Comparison of ENCODE assay signal across 20 cellular contexts in genomic region chr17:80291691-80292487, GRCh38. TPM values are rescaled to one million over a fixed set of nuclear protein-coding genes. Genes with fewer than 3 reads are reported as not detected.
A peak's percentile ranks its signal among the peaks of the same experiment; 100 is the strongest.
DNase-seq lines count a peak whose midpoint lies in the region; ATAC-seq and TF ChIP-seq lines count a peak whose summit lies in the region.
"Had no signal": no experiment of that assay in that cellular context is flagged by ENCODE, and none has a peak within 500 bp of the region (broad histone marks: within the 10 kb centered on the region; RNA-seq: fewer than 3 reads in every experiment).

No MANE protein-coding gene starts in this region.

- ATAC-seq in lower lobe of right lung (no peak), HG02884 (IDR thresholded peaks at IDR 0.05; ENCODE audit: unreplicated experiment) (no peak), GM18520 (IDR thresholded peaks at IDR 0.05; ENCODE audit: unreplicated experiment) (no peak)
- ATAC-seq: GM23338, HCT116, PC-3 had no signal

- intact Hi-C loops in CD14-positive monocyte (cut with micrococcal nuclease): no loop called here
- intact Hi-C loops in lower lobe of right lung (cut with DNase I): no loop called here

- TF ChIP-seq CTCF in CD14-positive monocyte (IDR thresholded peaks at IDR 0.05) (no peak), chondrocyte (IDR thresholded peaks at IDR 0.05) (no peak), lower lobe of right lung (IDR thresholded peaks at IDR 0.05) (no peak)

- H3K27me3 ChIP-seq in lower lobe of right lung (ENCODE audit: low read depth): no peaks in the 10 kb centered on the region

- H3K4me3 ChIP-seq in lower lobe of right lung: no peak overlapping the region
- H3K4me3 ChIP-seq: GM23338 had no signal

- H3K36me3 Mint-ChIP-seq in CD14-positive monocyte: peaks cover 83 to 96% of the 10 kb centered on the region in 2 donors
- peaks cover 45% of the 10 kb centered on the region for H3K36me3 Mint-ChIP-seq in chondrocyte (ENCODE audit: low read depth)

- H3K27ac ChIP-seq in lower lobe of right lung: no peak overlapping the region
- no peak overlapping the region for H3K27ac ChIP-seq in substantia nigra (ENCODE audit: low read depth, low read length, poor library complexity, severe bottlenecking)
- H3K27ac ChIP-seq: HL-60, RWPE1 had no signal

- H3K4me3 Mint-ChIP-seq in CD14-positive monocyte (peak overlapping the region in 1 of 2 donors; percentile 4), chondrocyte (ENCODE audit: unreplicated experiment) (no peak overlapping the region)
- H3K4me3 Mint-ChIP-seq: GM23338 had no signal

- peaks cover 0 to 2% (median 0%) of the 10 kb centered on the region in 7 donors for H3K9me3 Mint-ChIP-seq in CD14-positive monocyte
- H3K9me3 Mint-ChIP-seq in chondrocyte (ENCODE audit: low read depth): no peaks in the 10 kb centered on the region
- H3K9me3 Mint-ChIP-seq: GM23338 had no signal

- DNase-seq in SKM-1 treated with dmso at 0.1 percent for 144 hours (lab: John Stamatoyannopoulos, UW; ENCODE audit: unreplicated experiment): peak; percentile 11
- no peak for DNase-seq in SKM-1 (lab: John Stamatoyannopoulos, UW; ENCODE audit: unreplicated experiment)
- no peak for DNase-seq in CD14-positive monocyte (ENCODE audit: low spot score)
- peak; percentile 68 for DNase-seq in chondrocyte (ENCODE audit: low spot score)
- DNase-seq in lower lobe of right lung: peak; percentile 7
- DNase-seq in substantia nigra (lab: John Stamatoyannopoulos, UW): no peak
- DNase-seq: DND-41, MV-4-11, NCI-H1417, NCI-H2029 treated with DMSO at 0.1 percent for 48 hours, NCI-H2171 treated with DMSO at 0.1 percent for 48 hours, NCI-H446 treated with DMSO at 0.1 percent for 48 hours, NCI-H748 treated with DMSO at 0.1 percent for 48 hours, PC-3 had no signal

- H3K4me1 ChIP-seq in lower lobe of right lung: no peaks in the 10 kb centered on the region

- peaks cover 100% of the 10 kb centered on the region for H3K36me3 ChIP-seq in lower lobe of right lung

- H3K9me3 ChIP-seq in lower lobe of right lung: no peaks in the 10 kb centered on the region

- H3K4me1 Mint-ChIP-seq in CD14-positive monocyte (peaks cover 14% of the 10 kb centered on the region), chondrocyte (ENCODE audit: low read depth) (no peaks in the 10 kb centered on the region)

- H3K27ac Mint-ChIP-seq in CD14-positive monocyte (peak overlapping the region in 4 of 7 donors; percentile 10 to 58 (median 22)), chondrocyte (ENCODE audit: unreplicated experiment) (no peak overlapping the region)
- H3K27ac Mint-ChIP-seq: GM23338 had no signal

- H3K27me3 Mint-ChIP-seq in CD14-positive monocyte (ENCODE audit: low read depth in 3 of 3) (peaks cover 0 to 2% (median 0%) of the 10 kb centered on the region in 3 donors), chondrocyte (ENCODE audit: low read depth) (no peaks in the 10 kb centered on the region)

RNA-seq across cellular contexts. Expression of gene RNF213, which starts 31.2 kb away (rescaled TPM):
- 10 to 100 TPM; 10.3 to 18.1 TPM for polyA plus RNA-seq in CD14-positive monocyte
- 72.5 to 104 TPM (median 73.2 TPM) in 3 replicates for total RNA-seq in chondrocyte
- 300 TPM for total RNA-seq in lower lobe of right lung

Comparison
In these comparisons a context has a peak if more than half of its experiments do, and no peak if none do; other contexts are left out.
1. DNase-seq: peak in SKM-1 treated with dmso at 0.1 percent for 144 hours (single experiment), chondrocyte (single experiment) and lower lobe of right lung (single experiment); none in SKM-1 (single experiment), CD14-positive monocyte (single experiment) and substantia nigra (0 of 49).